Comparison of ENCODE assay signal across 35 cellular contexts in the genomic region with DNA sequence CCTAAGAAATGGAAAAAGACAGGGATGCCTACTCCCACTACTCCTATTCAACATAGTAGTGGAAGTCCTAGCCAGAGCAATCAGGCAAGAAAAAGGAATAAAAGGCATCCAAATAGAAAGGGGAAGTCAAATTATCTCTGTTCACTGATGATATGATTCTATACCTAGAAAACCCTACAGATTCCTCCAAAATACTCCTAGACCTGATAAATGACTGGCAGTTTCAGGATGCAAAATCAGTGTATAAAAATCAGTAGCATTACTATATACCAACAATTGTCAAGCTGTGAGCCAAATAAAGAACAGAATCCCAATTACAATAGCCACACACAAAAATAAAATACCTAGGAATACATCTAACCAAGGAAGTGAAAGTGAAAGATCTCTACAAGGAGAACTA. TPM values are rescaled to one million over a fixed set of nuclear protein-coding genes. Genes with fewer than 3 reads are reported as not detected.
"Had no signal": no experiment of that assay in that cellular context is flagged by ENCODE, and none has a peak within 500 bp of the region (broad histone marks: within the 10 kb centered on the region; RNA-seq: fewer than 3 reads in every experiment).

No MANE protein-coding gene starts in this region.

- H3K4me3 ChIP-seq: coronary artery, dorsolateral prefrontal cortex, esophagus squamous epithelium, gastrocnemius medialis, heart right ventricle, left lung, lower lobe of right lung, mucosa of descending colon had no signal

- DNase-seq: dermis blood vessel endothelial cell; dorsolateral prefrontal cortex; effector CD4-positive, alpha-beta T cell; effector memory CD4-positive, alpha-beta T cell; endodermal cell; erythroblast; esophagus squamous epithelium; foreskin fibroblast; foreskin melanocyte; gastrocnemius medialis; glutamatergic neuron; head of caudate nucleus; heart right ventricle; hippocampal formation; left cardiac atrium; left lung; left ventricle myocardium superior; lower lobe of right lung; mesenchymal stem cell; mucosa of descending colon; naive B cell; naive thymus-derived CD8-positive, alpha-beta T cell had no signal

- ATAC-seq: esophagus mucosa; gastrocnemius medialis; heart right ventricle; left cardiac atrium; left lung; left ventricle myocardium superior; lower lobe of right lung; mucosa of descending colon; naive thymus-derived CD8-positive, alpha-beta T cell had no signal

- H3K4me1 ChIP-seq: esophagus squamous epithelium, gastrocnemius medialis, heart right ventricle, left lung, lower lobe of right lung had no signal

- H3K36me3 Mint-ChIP-seq: mesothelial cell of epicardium; naive B cell; naive thymus-derived CD8-positive, alpha-beta T cell had no signal

- FAIRE-seq: endometrium, islet of Langerhans, keratinocyte had no signal

- H3K4me3 Mint-ChIP-seq: endodermal cell; mesothelial cell of epicardium; naive B cell; naive thymus-derived CD8-positive, alpha-beta T cell had no signal

- H3K9me3 ChIP-seq: esophagus squamous epithelium, gastrocnemius medialis, lower lobe of right lung, mucosa of descending colon had no signal

- H3K27ac ChIP-seq: coronary artery, dorsolateral prefrontal cortex, epithelial cell of prostate, esophagus squamous epithelium, gastrocnemius medialis, heart right ventricle, left lung, lower lobe of right lung had no signal

- H3K9me3 Mint-ChIP-seq: endodermal cell; mesothelial cell of epicardium; naive thymus-derived CD8-positive, alpha-beta T cell had no signal

- H3K36me3 ChIP-seq: esophagus squamous epithelium, gastrocnemius medialis, heart right ventricle, left lung, lower lobe of right lung had no signal

- H3K27ac Mint-ChIP-seq: endodermal cell; mesothelial cell of epicardium; naive B cell; naive thymus-derived CD8-positive, alpha-beta T cell had no signal

- H3K4me1 Mint-ChIP-seq: endodermal cell, mesothelial cell of epicardium had no signal

RNA-seq across cellular contexts. Expression of a gene that starts 1.3 kb away (rescaled TPM):
- total RNA-seq: dermis blood vessel endothelial cell; endodermal cell; esophagus mucosa; esophagus squamous epithelium; gastrocnemius medialis; glomerular endothelial cell; heart right ventricle; kidney epithelial cell; left cardiac atrium; left lung; left ventricle myocardium superior; lower leg skin; lower lobe of right lung; lung microvascular endothelial cell; mesothelial cell of epicardium; myocyte; naive thymus-derived CD8-positive, alpha-beta T cell had no signal
- polyA plus RNA-seq: heart right ventricle; keratinocyte; naive thymus-derived CD8-positive, alpha-beta T cell had no signal

RNA-seq across cellular contexts. Expression of a gene that starts 11.3 kb away (rescaled TPM):
- total RNA-seq: endodermal cell; esophagus mucosa; esophagus squamous epithelium; gastrocnemius medialis; glomerular endothelial cell; kidney epithelial cell; left ventricle myocardium superior; lower leg skin; lower lobe of right lung; myocyte; naive thymus-derived CD8-positive, alpha-beta T cell had no signal
- polyA plus RNA-seq: keratinocyte; naive thymus-derived CD8-positive, alpha-beta T cell had no signal

RNA-seq across cellular contexts. Expression of a gene that starts 21.8 kb away (rescaled TPM):
- total RNA-seq: dermis blood vessel endothelial cell; endodermal cell; esophagus mucosa; esophagus squamous epithelium; gastrocnemius medialis; glomerular endothelial cell; heart right ventricle; left cardiac atrium; left lung; left ventricle myocardium superior; lower leg skin; lower lobe of right lung; lung microvascular endothelial cell; mesenteric fat pad; mucosa of descending colon; myocyte; naive thymus-derived CD8-positive, alpha-beta T cell had no signal
- polyA plus RNA-seq: heart right ventricle; keratinocyte; naive thymus-derived CD8-positive, alpha-beta T cell had no signal

RNA-seq across cellular contexts. Expression of a gene that starts 40.5 kb away (rescaled TPM):
- total RNA-seq: endodermal cell, lung microvascular endothelial cell had no signal
